In genomic region chr2:130372055-130372832, GRCh38 we compare ENCODE assay signal across 1 cellular context.
TF ChIP-seq lines count a peak whose summit lies in the region.

No MANE protein-coding gene starts in this region.

TF ChIP-seq in HEK293, 187 proteins besides CTCF, POLR2A, EP300 and RAD21 (continued from another document and continues in another):
- TF ChIP-seq ZNF518A (tag by site-specific recombination; conservative IDR thresholded peaks at IDR 0.05; ENCODE audit: low read depth) (no peak), ZNF792 (tag by site-specific recombination; IDR thresholded peaks at IDR 0.05) (no peak), REPIN1 (tag by site-specific recombination; IDR thresholded peaks at IDR 0.05; ENCODE audit: low read depth) (no peak), ZNF692 (tag by site-specific recombination; IDR thresholded peaks at IDR 0.05) (peak; percentile 42; the same call in 1 of the 2 replicates), ZBTB20 (tag by site-specific recombination; IDR thresholded peaks at IDR 0.05) (peak; percentile 82), ZFHX2 (tag by site-specific recombination; conservative IDR thresholded peaks at IDR 0.05) (peak; percentile 78), ZNF544 (tag by site-specific recombination; IDR thresholded peaks at IDR 0.05) (no peak), ZNF398 (tag by site-specific recombination; IDR thresholded peaks at IDR 0.05) (no peak), REST (tag by site-specific recombination; IDR thresholded peaks at IDR 0.05) (no peak), ZNF223 (tag by site-specific recombination; IDR thresholded peaks at IDR 0.05) (no peak), ZNF658 (tag by site-specific recombination; IDR thresholded peaks at IDR 0.05) (no peak), ZNF433 (tag by site-specific recombination; IDR thresholded peaks at IDR 0.05; ENCODE audit: low read depth) (no peak), ZNF366 (tag by site-specific recombination; conservative IDR thresholded peaks at IDR 0.05) (no peak), TRIM28 (IDR thresholded peaks at IDR 0.05; ENCODE audit: borderline replicate concordance, low read length) (no peak), ZNF175 (tag by site-specific recombination; IDR thresholded peaks at IDR 0.05) (no peak), KLF16 (tag by site-specific recombination; IDR thresholded peaks at IDR 0.05) (no peak; the same call in 1 of the 2 replicates), ZNF449 (tag by site-specific recombination; IDR thresholded peaks at IDR 0.05) (no peak), ZNF521 (tag by site-specific recombination; IDR thresholded peaks at IDR 0.05) (no peak), BCL11A (tag by site-specific recombination; IDR thresholded peaks at IDR 0.05; ENCODE audit: low read depth) (no peak), ZNF394 (tag by site-specific recombination; IDR thresholded peaks at IDR 0.05; ENCODE audit: borderline replicate concordance) (no peak; the same call in 1 of the 2 replicates), ZNF202 (tag by site-specific recombination; IDR thresholded peaks at IDR 0.05; ENCODE audit: borderline replicate concordance) (no peak), ZNF341 (tag by site-specific recombination; IDR thresholded peaks at IDR 0.05; ENCODE audit: low read depth) (peak; percentile 53), GLIS1 (tag by site-specific recombination; IDR thresholded peaks at IDR 0.05) (peak; percentile 55), ZNF280D (tag by site-specific recombination; IDR thresholded peaks at IDR 0.05) (no peak), SP7 (tag by site-specific recombination; IDR thresholded peaks at IDR 0.05) (peak; percentile 64), TCF7L2 (IDR thresholded peaks at IDR 0.05; ENCODE audit: borderline replicate concordance, low read depth, low read length) (no peak), ZNF174 (tag by site-specific recombination; IDR thresholded peaks at IDR 0.05) (no peak), ZNF248 (tag by site-specific recombination; IDR thresholded peaks at IDR 0.05) (no peak), ZNF324 (tag by site-specific recombination; IDR thresholded peaks at IDR 0.05) (no peak), ZNF274 (IDR thresholded peaks at IDR 0.05; ENCODE audit: low read length) (no peak), ZNF274 (tag by site-specific recombination; IDR thresholded peaks at IDR 0.05; ENCODE audit: borderline replicate concordance) (no peak), ZNF23 (tag by site-specific recombination; IDR thresholded peaks at IDR 0.05; ENCODE audit: borderline replicate concordance) (no peak), ZNF664 (tag by site-specific recombination; IDR thresholded peaks at IDR 0.05) (no peak), YY2 (tag by site-specific recombination; IDR thresholded peaks at IDR 0.05) (no peak), ZNF529 (tag by site-specific recombination; IDR thresholded peaks at IDR 0.05; ENCODE audit: insufficient replicate concordance) (no peak), ZBTB49 (tag by site-specific recombination; IDR thresholded peaks at IDR 0.05; ENCODE audit: low read depth) (no peak), HOXD13 (CRISPR knock-in tag; IDR thresholded peaks at IDR 0.05; ENCODE audit: borderline replicate concordance) (no peak), ZNF148 (tag by site-specific recombination; IDR thresholded peaks at IDR 0.05; ENCODE audit: borderline replicate concordance) (no peak), ZNF473 (tag by site-specific recombination; IDR thresholded peaks at IDR 0.05) (no peak)
